ENCODE assay signal across 32 cellular contexts in the genomic region with DNA sequence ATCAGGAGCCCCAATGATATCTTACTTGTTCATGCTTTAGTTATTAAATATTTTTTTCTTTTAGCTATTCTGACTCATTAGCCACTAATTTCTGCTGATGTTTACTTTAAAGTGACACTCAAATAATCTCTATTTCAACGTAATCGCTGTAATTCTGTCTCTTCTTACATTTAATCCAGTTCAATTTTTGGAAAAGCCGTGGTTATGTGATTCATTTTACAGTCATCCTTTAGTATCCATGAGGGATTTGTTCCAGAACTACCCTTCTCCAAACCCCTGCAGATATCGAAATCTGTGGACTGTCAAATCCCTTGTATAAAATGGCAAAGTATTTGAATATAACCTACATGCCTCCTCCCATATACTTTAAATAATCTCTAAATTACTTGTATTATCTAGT.
"Had no signal": no experiment of that assay in that cellular context is flagged by ENCODE, and none has a peak within 500 bp of the region (broad histone marks: within the 10 kb centered on the region; RNA-seq: fewer than 3 reads in every experiment).

No MANE protein-coding gene starts in this region.

- ATAC-seq: activated CD4-positive, CD25-positive, alpha-beta regulatory T cell treated with anti-CD3 and anti-CD28 coated beads, Interleukin-2, amount 50 U/mL, for 24 hours; activated CD8-positive, alpha-beta memory T cell treated with anti-CD3 and anti-CD28 coated beads, Interleukin-2, amount 10 ng/mL, durations not matched to agents 7 days and 5 days; activated CD8-positive, alpha-beta T cell treated with anti-CD3 and anti-CD28 coated beads for 36 hours; activated naive CD8-positive, alpha-beta T cell treated with anti-CD3 and anti-CD28 coated beads, Interleukin-2, amount 50 U/mL, for 24 hours; esophagus mucosa; gastroesophageal sphincter; heart right ventricle; T-helper 17 cell had no signal

- H3K36me3 ChIP-seq: brain microvascular endothelial cell, gastroesophageal sphincter, heart right ventricle, WERI-Rb-1 had no signal

- H3K79me2 ChIP-seq: hepatocyte had no signal

- H3K4me1 ChIP-seq: gastroesophageal sphincter, heart right ventricle had no signal

- H2AFZ ChIP-seq: hepatocyte had no signal

- H3K27ac ChIP-seq: brain microvascular endothelial cell, coronary artery, dorsolateral prefrontal cortex, gastroesophageal sphincter, heart right ventricle, hepatocyte, WERI-Rb-1 had no signal

- H3K4me3 ChIP-seq: coronary artery, dorsolateral prefrontal cortex, gastroesophageal sphincter, heart right ventricle, hepatocyte had no signal

- H3K4me2 ChIP-seq: hepatocyte had no signal

- H3K27me3 ChIP-seq: brain microvascular endothelial cell, dorsolateral prefrontal cortex, gastroesophageal sphincter, heart right ventricle, hepatocyte had no signal

- DNase-seq: activated B cell treated with CpG ODN at 0.5 μM for 24 hours; activated CD4-positive, alpha-beta T cell treated with anti-CD3 and anti-CD28 coated beads for 48 hours; activated CD4-positive, alpha-beta T cell treated with anti-CD3 and anti-CD28 coated beads, Interleukin-2, amount 50 U/mL, for 1 hour; activated CD4-positive, alpha-beta T cell treated with anti-CD3 and anti-CD28 coated beads, Interleukin-2, amount 50 U/mL, for 48 hours; activated CD8-positive, alpha-beta memory T cell treated with anti-CD3 and anti-CD28 coated beads, Interleukin-2, amount 10 ng/mL, durations not matched to agents 7 days and 5 days; activated CD8-positive, alpha-beta memory T cell treated with anti-CD3 and anti-CD28 coated beads, Interleukin-2, amount 50 U/mL, for 4 hours; activated CD8-positive, alpha-beta T cell treated with anti-CD3 and anti-CD28 coated beads for 36 hours; activated effector memory CD4-positive, alpha-beta T cell treated with anti-CD3 and anti-CD28 coated beads, Interleukin-2, amount 50 U/mL, for 16 hours; activated naive CD4-positive, alpha-beta T cell treated with anti-CD3 and anti-CD28 coated beads for 36 hours; activated naive CD8-positive, alpha-beta T cell treated with anti-CD3 and anti-CD28 coated beads for 36 hours; activated naive CD8-positive, alpha-beta T cell treated with anti-CD3 and anti-CD28 coated beads, Interleukin-2, amount 50 U/mL, for 24 hours; activated T-cell treated with anti-CD3 and anti-CD28 coated beads, Interleukin-2, amount 50 U/mL, for 1 hour; activated T-cell treated with anti-CD3 and anti-CD28 coated beads, Interleukin-2, amount 50 U/mL, for 48 hours; amniotic stem cell; anterior cingulate cortex; brain microvascular endothelial cell; dorsolateral prefrontal cortex; effector memory CD4-positive, alpha-beta T cell; endodermal cell; foreskin melanocyte; heart right ventricle; T-helper 1 cell; T-helper 17 cell; T1000; WERI-Rb-1 had no signal

- H3K9me3 ChIP-seq: gastroesophageal sphincter, heart right ventricle had no signal

- FAIRE-seq: astrocyte, bronchial epithelial cell had no signal
